14 cellular contexts compared by ENCODE assay signal in genomic region chr4:42331914-42332368, GRCh38.
DNase-seq lines count a peak whose midpoint lies in the region; ATAC-seq, FAIRE-seq and TF ChIP-seq lines count a peak whose summit lies in the region.
"Had no signal": no experiment of that assay in that cellular context is flagged by ENCODE, and none has a peak within 500 bp of the region (broad histone marks: within the 10 kb centered on the region; RNA-seq: fewer than 3 reads in every experiment).

No MANE protein-coding gene starts in this region.

- H3K27ac ChIP-seq in pancreas: no peak overlapping the region

- H3K36me3 ChIP-seq in pancreas: no peaks in the 10 kb centered on the region

- DNase-seq in cardiac fibroblast (ENCODE audit: low read depth in 2 of 2) (peak; percentile 53 to 69), pancreas (no peak), inferior parietal cortex (ENCODE audit: extremely low spot score) (no peak), amygdala (lab: John Stamatoyannopoulos, UW) (no peak), NOMO-1 treated with dmso at 0.1 percent for 144 hours (lab: John Stamatoyannopoulos, UW; ENCODE audit: unreplicated experiment) (no peak), frontal cortex (ENCODE audit: low spot score in 2 of 2) (no peak)
- DNase-seq: activated naive CD4-positive, alpha-beta T cell; effector memory CD4-positive, alpha-beta T cell; NCI-H1105 treated with DMSO at 0.1 percent for 48 hours; OCI-M1; posterior cingulate gyrus had no signal

- H3K27me3 ChIP-seq in pancreas: no peaks in the 10 kb centered on the region

- WGBS in pancreas, 2 donors: 69 to 81% methylated on average over 6 of the region's 6 CpGs

- intact Hi-C loops in pancreas (cut with DNase I): no loop called here

- TF ChIP-seq CTCF in GM12875 (IDR thresholded peaks at IDR 0.05; ENCODE audit: borderline replicate concordance, insufficient read depth, low read depth, low read length) (no peak), cardiac fibroblast (IDR thresholded peaks at IDR 0.05; ENCODE audit: low read depth, low read length) (no peak), pancreas (IDR thresholded peaks at IDR 0.05) (no peak)

- H3K4me3 ChIP-seq in GM12875 (ENCODE audit: low read depth, low read length): peak overlapping the region; percentile 21
- no peak overlapping the region for H3K4me3 ChIP-seq in cardiac fibroblast (replicated peaks in 1 of 2; ENCODE audit: low read depth in 2 of 2, low read length in 2 of 2)
- H3K4me3 ChIP-seq in pancreas: no peak overlapping the region

- H3K9me3 ChIP-seq in pancreas: no peaks in the 10 kb centered on the region

- H3K4me1 ChIP-seq in pancreas: no peaks in the 10 kb centered on the region

- no peak for FAIRE-seq in pancreas (lab: Jason Lieb, UNC)
- FAIRE-seq in frontal cortex (lab: Jason Lieb, UNC): no peak
- FAIRE-seq: D721Med had no signal

- ATAC-seq in HG02852 (IDR thresholded peaks at IDR 0.05; ENCODE audit: unreplicated experiment) (peak; percentile 76), pancreas (peak in 3 of 4 donors; percentile 34 to 57 (median 41))

Comparison
In these comparisons a context has a peak if more than half of its experiments do, and no peak if none do; other contexts are left out.
1. DNase-seq: peak in cardiac fibroblast (2 of 2); none in pancreas (0 of 6), inferior parietal cortex (single experiment), amygdala (0 of 56), NOMO-1 treated with dmso at 0.1 percent for 144 hours (single experiment) and frontal cortex (0 of 2).